9 cellular contexts compared by ENCODE assay signal in the genomic region with DNA sequence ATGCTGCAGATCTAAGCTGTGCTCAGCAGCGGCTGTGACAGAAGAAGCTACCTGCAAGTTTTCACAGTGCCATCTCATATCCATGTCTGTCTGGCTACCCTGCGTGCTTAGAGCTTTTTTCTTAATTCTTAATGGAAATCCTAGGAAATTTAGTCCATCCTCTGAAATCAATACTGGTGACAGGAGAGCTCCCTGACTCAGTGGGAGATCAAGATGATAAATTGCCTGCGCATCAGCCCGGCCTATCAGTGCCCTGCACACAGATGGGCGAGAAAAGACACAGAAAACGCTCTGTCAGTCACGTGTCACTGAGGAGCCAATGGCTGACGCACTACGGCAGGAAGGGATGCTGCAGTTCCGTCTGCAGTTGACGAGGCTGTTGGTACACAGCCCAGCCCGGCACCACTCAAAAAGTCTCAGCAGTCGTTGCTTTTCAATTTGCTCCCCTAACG.
DNase-seq lines count a peak whose midpoint lies in the region; ATAC-seq, FAIRE-seq and TF ChIP-seq lines count a peak whose summit lies in the region.
"Had no signal": no experiment of that assay in that cellular context is flagged by ENCODE, and none has a peak within 500 bp of the region (broad histone marks: within the 10 kb centered on the region; RNA-seq: fewer than 3 reads in every experiment).

No MANE protein-coding gene starts in this region.

- ATAC-seq in HG02623 (IDR thresholded peaks at IDR 0.05; ENCODE audit: unreplicated experiment): peak; percentile 99
- peak; percentile 100 for ATAC-seq in activated CD4-positive, alpha-beta T cell treated with anti-CD3 and anti-CD28 coated beads for 36 hours
- ATAC-seq in HepG2: peak; percentile 66; the same call in 2 of the 3 replicates

- no peak overlapping the region for H3K27ac ChIP-seq in HepG2 (ENCODE audit: extremely low read length, insufficient read depth, low read length)
- H3K27ac ChIP-seq: KMS-11 had no signal

- TF ChIP-seq CTCF in choroid plexus epithelial cell (conservative IDR thresholded peaks at IDR 0.05; ENCODE audit: low read depth, low read length) (no peak), HepG2 (CRISPR knock-in tag; IDR thresholded peaks at IDR 0.05) (no peak)

- peak overlapping the region; percentile 70 for H3K4me3 Mint-ChIP-seq in activated CD4-positive, alpha-beta T cell treated with anti-CD3 and anti-CD28 coated beads for 36 hours

- no peaks in the 10 kb centered on the region for H3K27me3 ChIP-seq in HepG2 (ENCODE audit: control insufficient read depth in 1 of 2, insufficient read depth in 2 of 2, low read length in 2 of 2)

- H3K9me3 Mint-ChIP-seq in activated CD4-positive, alpha-beta T cell treated with anti-CD3 and anti-CD28 coated beads for 36 hours (ENCODE audit: low read depth): no peaks in the 10 kb centered on the region

- H3K4me1 Mint-ChIP-seq in activated CD4-positive, alpha-beta T cell treated with anti-CD3 and anti-CD28 coated beads for 36 hours: peaks cover 4% of the 10 kb centered on the region

- H3K36me3 Mint-ChIP-seq in activated CD4-positive, alpha-beta T cell treated with anti-CD3 and anti-CD28 coated beads for 36 hours (ENCODE audit: low read depth): no peaks in the 10 kb centered on the region

- CTCF ChIA-PET in activated CD4-positive, alpha-beta T cell treated with anti-CD3 and anti-CD28 coated beads for 36 hours (lab: Charles Lee): no interaction called here
- CTCF ChIA-PET in HepG2 (lab: Yijun Ruan, JAX; ENCODE audit: low intra/inter-chr PET ratio, low total read pairs): no interaction called here

- H3K27ac Mint-ChIP-seq in activated CD4-positive, alpha-beta T cell treated with anti-CD3 and anti-CD28 coated beads for 36 hours: peak overlapping the region; percentile 44

- DNase-seq in EH (ENCODE audit: low read depth) (peak; percentile 64), NCI-H2081 (lab: John Stamatoyannopoulos, UW) (peak; percentile 92 to 98), choroid plexus epithelial cell (ENCODE audit: low read depth) (peak; percentile 0), HepG2 (ENCODE audit: low spot score) (no peak), UCSD-AML1 (lab: John Stamatoyannopoulos, UW; ENCODE audit: unreplicated experiment) (no peak)
- peak; percentile 82 for DNase-seq in activated CD4-positive, alpha-beta T cell treated with anti-CD3 and anti-CD28 coated beads for 36 hours
- peak in 2 of 3 donors; percentile 1 to 30 for DNase-seq in stimulated activated CD4-positive, alpha-beta T cell treated with anti-CD3 and anti-CD28 coated beads, TNF-alpha, amount 100 ng/mL, for 1 hour (ENCODE audit: low read depth in 3 of 3, low spot score in 1 of 3)

- H3K4me2 ChIP-seq in HepG2 (ENCODE audit: low read depth, low read length): no peak overlapping the region
- H3K4me2 ChIP-seq: KMS-11 had no signal

- no peak for TF ChIP-seq POLR2A in HepG2 (IDR thresholded peaks at IDR 0.05; ENCODE audit: insufficient read depth in 1 of 2, low read depth in 2 of 2, low read length in 2 of 2)

- H3K4me3 ChIP-seq in choroid plexus epithelial cell (ENCODE audit: low read depth, low read length): no peak overlapping the region
- peak overlapping the region in 1 of 3 experiments; percentile 9; a peak in 1 of 6 replicates for H3K4me3 ChIP-seq in HepG2 (replicated peaks in 1 of 3; ENCODE audit: insufficient read depth in 1 of 3, low read depth in 2 of 3, low read length in 3 of 3)

- H3K4me1 ChIP-seq in HepG2 (ENCODE audit: insufficient read depth, low read length): no peaks in the 10 kb centered on the region

- H3K9me3 ChIP-seq in HepG2 (ENCODE audit: low read length): no peaks in the 10 kb centered on the region

- no peaks in the 10 kb centered on the region for H3K79me2 ChIP-seq in HepG2 (ENCODE audit: insufficient read depth, low read length)

- POLR2A ChIA-PET in activated CD4-positive, alpha-beta T cell treated with anti-CD3 and anti-CD28 coated beads for 36 hours (lab: Charles Lee): no interaction called here
- POLR2A ChIA-PET in HepG2 (lab: Yijun Ruan, JAX): no interaction called here

- BruUV-seq in HepG2 (replicated peaks; lab: Mats Ljungman, UMichigan): no TSS peak

- TF ChIP-seq RAD21 in HepG2 (CRISPR knock-in tag; IDR thresholded peaks at IDR 0.05): no peak

- in situ Hi-C loops in HepG2 (cut with HindIII; ENCODE audit: extremely low pct_ligation_motif_present, low pct_unique_long_range_greater_than_20kb): no loop called here

- no peak for FAIRE-seq in HepG2 (lab: Jason Lieb, UNC)

- intact Hi-C loops in activated CD4-positive, alpha-beta T cell treated with anti-CD3 and anti-CD28 coated beads for 36 hours (cut with DNase I, micrococcal nuclease): loop anchor here in 1 of 2 experiments (1.0 kb wide), 1 partner anchor 30 kb away; no protein-coding TSS in a partner anchor
- intact Hi-C loops in HepG2 (cut with micrococcal nuclease; ENCODE audit: unreplicated experiment): no loop called here

- no peak overlapping the region for H3K9ac ChIP-seq in HepG2 (ENCODE audit: insufficient read depth, low read depth, low read length)
- H3K9ac ChIP-seq: KMS-11 had no signal

- H2AFZ ChIP-seq in HepG2 (ENCODE audit: low read length): no peak overlapping the region

- no peaks in the 10 kb centered on the region for H3K36me3 ChIP-seq in HepG2 (replicated peaks in 1 of 2; ENCODE audit: control insufficient read depth in 1 of 2, insufficient read depth in 2 of 2, low read length in 2 of 2)

- TF ChIP-seq EP300 in HepG2 (IDR thresholded peaks at IDR 0.05; ENCODE audit: low read depth in 2 of 2, low read length in 2 of 2) (no peak), HepG2 (CRISPR knock-in tag; IDR thresholded peaks at IDR 0.05; ENCODE audit: borderline replicate concordance) (no peak)

- H3K27me3 Mint-ChIP-seq in activated CD4-positive, alpha-beta T cell treated with anti-CD3 and anti-CD28 coated beads for 36 hours: no peaks in the 10 kb centered on the region

- WGBS in HepG2 (ENCODE audit: low lambda C conversion rate): 20% methylated on average over 14 of the region's 14 CpGs

- H4K20me1 ChIP-seq in HepG2 (ENCODE audit: insufficient read depth, low read length): no peaks in the 10 kb centered on the region

TF ChIP-seq in HepG2, 621 proteins besides CTCF, POLR2A, EP300 and RAD21:
- TF ChIP-seq NFYC (CRISPR knock-in tag; IDR thresholded peaks at IDR 0.05) (peak; percentile 55), NFYB (CRISPR knock-in tag; IDR thresholded peaks at IDR 0.05) (peak; percentile 53), GABPB1 (CRISPR knock-in tag; IDR thresholded peaks at IDR 0.05) (peak; percentile 46; the same call in 1 of the 2 replicates), GABPA (IDR thresholded peaks at IDR 0.05; ENCODE audit: low read depth, low read length) (peak; percentile 48), GABPA (CRISPR knock-in tag; IDR thresholded peaks at IDR 0.05; ENCODE audit: low read depth) (peak; percentile 61)
- TF ChIP-seq, protein P1, sequence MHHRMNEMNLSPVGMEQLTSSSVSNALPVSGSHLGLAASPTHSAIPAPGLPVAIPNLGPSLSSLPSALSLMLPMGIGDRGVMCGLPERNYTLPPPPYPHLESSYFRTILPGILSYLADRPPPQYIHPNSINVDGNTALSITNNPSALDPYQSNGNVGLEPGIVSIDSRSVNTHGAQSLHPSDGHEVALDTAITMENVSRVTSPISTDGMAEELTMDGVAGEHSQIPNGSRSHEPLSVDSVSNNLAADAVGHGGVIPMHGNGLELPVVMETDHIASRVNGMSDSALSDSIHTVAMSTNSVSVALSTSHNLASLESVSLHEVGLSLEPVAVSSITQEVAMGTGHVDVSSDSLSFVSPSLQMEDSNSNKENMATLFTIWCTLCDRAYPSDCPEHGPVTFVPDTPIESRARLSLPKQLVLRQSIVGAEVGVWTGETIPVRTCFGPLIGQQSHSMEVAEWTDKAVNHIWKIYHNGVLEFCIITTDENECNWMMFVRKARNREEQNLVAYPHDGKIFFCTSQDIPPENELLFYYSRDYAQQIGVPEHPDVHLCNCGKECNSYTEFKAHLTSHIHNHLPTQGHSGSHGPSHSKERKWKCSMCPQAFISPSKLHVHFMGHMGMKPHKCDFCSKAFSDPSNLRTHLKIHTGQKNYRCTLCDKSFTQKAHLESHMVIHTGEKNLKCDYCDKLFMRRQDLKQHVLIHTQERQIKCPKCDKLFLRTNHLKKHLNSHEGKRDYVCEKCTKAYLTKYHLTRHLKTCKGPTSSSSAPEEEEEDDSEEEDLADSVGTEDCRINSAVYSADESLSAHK (CRISPR knock-in tag; IDR thresholded peaks at IDR 0.05; ENCODE audit: borderline replicate concordance): no peak
- TF ChIP-seq, protein P2, sequence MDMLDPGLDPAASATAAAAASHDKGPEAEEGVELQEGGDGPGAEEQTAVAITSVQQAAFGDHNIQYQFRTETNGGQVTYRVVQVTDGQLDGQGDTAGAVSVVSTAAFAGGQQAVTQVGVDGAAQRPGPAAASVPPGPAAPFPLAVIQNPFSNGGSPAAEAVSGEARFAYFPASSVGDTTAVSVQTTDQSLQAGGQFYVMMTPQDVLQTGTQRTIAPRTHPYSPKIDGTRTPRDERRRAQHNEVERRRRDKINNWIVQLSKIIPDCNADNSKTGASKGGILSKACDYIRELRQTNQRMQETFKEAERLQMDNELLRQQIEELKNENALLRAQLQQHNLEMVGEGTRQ (IDR thresholded peaks at IDR 0.05; ENCODE audit: low read depth, low read length): peak; percentile 50
- TF ChIP-seq, protein P2 (CRISPR knock-in tag; IDR thresholded peaks at IDR 0.05; ENCODE audit: borderline replicate concordance): no peak
TF ChIP-seq in HepG2: peak in this region for 5.

Comparison
In these comparisons a context has a peak if more than half of its experiments do, and no peak if none do; other contexts are left out.
1. DNase-seq: peak in EH (single experiment), NCI-H2081 (2 of 2), activated CD4-positive, alpha-beta T cell treated with anti-CD3 and anti-CD28 coated beads for 36 hours (single experiment), choroid plexus epithelial cell (single experiment) and stimulated activated CD4-positive, alpha-beta T cell treated with anti-CD3 and anti-CD28 coated beads, TNF-alpha, amount 100 ng/mL, for 1 hour (2 of 3); none in HepG2 (single experiment) and UCSD-AML1 (single experiment).
2. Peak in every context shown above with its lines, with median percentiles within 50 percentile points of each other: ATAC-seq.